36 cellular contexts compared by ENCODE assay signal in genomic region chr12:112945515-112945914, GRCh38. TPM values are rescaled to one million over a fixed set of nuclear protein-coding genes. Genes with fewer than 3 reads are reported as not detected.
"Had no signal": no experiment of that assay in that cellular context is flagged by ENCODE, and none has a peak within 500 bp of the region (broad histone marks: within the 10 kb centered on the region; RNA-seq: fewer than 3 reads in every experiment).

No MANE protein-coding gene starts in this region.

- H3K9me3 Mint-ChIP-seq: activated B cell treated with CpG ODN at 0.5 μM for 24 hours; activated CD4-positive, alpha-beta memory T cell treated with anti-CD3 and anti-CD28 coated beads, Interleukin-2, amount 10 ng/mL, durations not matched to agents 7 days and 5 days; activated T-cell treated with anti-CD3 and anti-CD28 coated beads, Interleukin-2, amount 50 U/mL, for 4 hours; activated T-helper 17 cell treated with anti-CD3 and anti-CD28 coated beads, Interleukin-2, amount 50 U/mL, for 72 hours; central memory CD8-positive, alpha-beta T cell; effector memory CD8-positive, alpha-beta T cell; T-helper 2 cell treated with Interferon-gamma antibody and Interleukin-4, amounts not matched to agents 5 μg/mL and 100 μg/mL, for 36 hours had no signal

- FAIRE-seq: astrocyte, bronchial epithelial cell, colon, endometrium, endothelial cell of umbilical vein had no signal

- H3K27ac ChIP-seq: brain microvascular endothelial cell, epithelial cell of prostate, esophagus squamous epithelium, gastroesophageal sphincter, heart right ventricle, hepatocyte, WERI-Rb-1 had no signal

- H2AFZ ChIP-seq: hepatocyte had no signal

- H3K4me1 Mint-ChIP-seq: activated T-helper 17 cell treated with anti-CD3 and anti-CD28 coated beads, Interleukin-2, amount 50 U/mL, for 72 hours had no signal

- H3K4me3 Mint-ChIP-seq: activated B cell treated with CpG ODN at 0.5 μM for 24 hours; activated CD4-positive, alpha-beta memory T cell treated with anti-CD3 and anti-CD28 coated beads, Interleukin-2, amount 10 ng/mL, durations not matched to agents 7 days and 5 days; activated CD4-positive, alpha-beta T cell treated with anti-CD3 and anti-CD28 coated beads, Interleukin-2, amount 10 ng/mL, durations not matched to agents 24 days and 14 days; activated naive CD8-positive, alpha-beta T cell; activated T-cell treated with anti-CD3 and anti-CD28 coated beads, Interleukin-2, amount 50 U/mL, for 4 hours; activated T-helper 17 cell treated with anti-CD3 and anti-CD28 coated beads, Interleukin-2, amount 50 U/mL, for 72 hours; central memory CD8-positive, alpha-beta T cell; effector memory CD8-positive, alpha-beta T cell; T-helper 17 cell; T-helper 2 cell treated with Interferon-gamma antibody and Interleukin-4, amounts not matched to agents 5 μg/mL and 100 μg/mL, for 36 hours had no signal

- H3K27me3 ChIP-seq: brain microvascular endothelial cell, esophagus squamous epithelium, gastroesophageal sphincter, hepatocyte had no signal

- H3K79me2 ChIP-seq: hepatocyte had no signal

- H3K9me3 ChIP-seq: esophagus squamous epithelium, gastroesophageal sphincter had no signal

- H3K27me3 Mint-ChIP-seq: activated B cell treated with CpG ODN at 0.5 μM for 24 hours; activated CD4-positive, alpha-beta memory T cell treated with anti-CD3 and anti-CD28 coated beads, Interleukin-2, amount 10 ng/mL, durations not matched to agents 7 days and 5 days; activated CD4-positive, alpha-beta T cell treated with anti-CD3 and anti-CD28 coated beads, Interleukin-2, amount 10 ng/mL, durations not matched to agents 24 days and 14 days; activated naive CD8-positive, alpha-beta T cell; activated T-helper 17 cell treated with anti-CD3 and anti-CD28 coated beads, Interleukin-2, amount 50 U/mL, for 72 hours; central memory CD8-positive, alpha-beta T cell; effector memory CD8-positive, alpha-beta T cell; T-helper 17 cell had no signal

- H3K4me2 ChIP-seq: hepatocyte had no signal

- H3K4me1 ChIP-seq: gastroesophageal sphincter had no signal

- H3K27ac Mint-ChIP-seq: activated B cell treated with CpG ODN at 0.5 μM for 24 hours; activated CD4-positive, alpha-beta memory T cell treated with anti-CD3 and anti-CD28 coated beads, Interleukin-2, amount 10 ng/mL, durations not matched to agents 7 days and 5 days; activated naive CD8-positive, alpha-beta T cell; activated T-helper 17 cell treated with anti-CD3 and anti-CD28 coated beads, Interleukin-2, amount 50 U/mL, for 72 hours; effector memory CD8-positive, alpha-beta T cell; T-helper 17 cell; T-helper 2 cell treated with Interferon-gamma antibody and Interleukin-4, amounts not matched to agents 5 μg/mL and 100 μg/mL, for 36 hours had no signal

- H3K4me3 ChIP-seq: esophagus squamous epithelium, gastroesophageal sphincter, heart right ventricle, hepatocyte had no signal

- DNase-seq: activated B cell treated with CpG ODN at 0.5 μM for 24 hours; activated CD4-positive, alpha-beta memory T cell treated with anti-CD3 and anti-CD28 coated beads, Interleukin-2, amount 10 ng/mL, durations not matched to agents 7 days and 5 days; activated CD4-positive, alpha-beta T cell treated with anti-CD3 and anti-CD28 coated beads, Interleukin-2, amount 10 ng/mL, durations not matched to agents 24 days and 14 days; activated CD4-positive, alpha-beta T cell treated with anti-CD3 and anti-CD28 coated beads, Interleukin-2, amount 50 U/mL, for 4 hours; activated effector memory CD4-positive, alpha-beta T cell treated with Interleukin-2 at 50 U/mL for 16 hours; activated gamma-delta T cell treated with Interleukin-2 at 50 U/mL for 16 hours; activated naive CD4-positive, alpha-beta T cell treated with anti-CD3 and anti-CD28 coated beads, Interleukin-2, amount 50 U/mL, for 16 hours; activated naive CD4-positive, alpha-beta T cell treated with Interleukin-2 at 50 U/mL for 16 hours; activated T-cell treated with anti-CD3 and anti-CD28 coated beads, Interleukin-2, amount 50 U/mL, for 4 hours; anterior cingulate cortex; brain microvascular endothelial cell; cortex of kidney; dermis blood vessel endothelial cell; effector CD4-positive, alpha-beta T cell; effector memory CD8-positive, alpha-beta T cell; esophagus squamous epithelium; foreskin melanocyte; heart right ventricle; T-helper 1 cell; T-helper 17 cell; T1000; WERI-Rb-1 had no signal

- ATAC-seq: activated CD4-positive, CD25-positive, alpha-beta regulatory T cell treated with anti-CD3 and anti-CD28 coated beads, Interleukin-2, amount 50 U/mL, for 24 hours; activated T-cell treated with anti-CD3 and anti-CD28 coated beads, Interleukin-2, amount 50 U/mL, for 4 hours; activated T-helper 17 cell treated with anti-CD3 and anti-CD28 coated beads, Interleukin-2, amount 50 U/mL, for 72 hours; effector memory CD8-positive, alpha-beta T cell; gastroesophageal sphincter; heart right ventricle; T-helper 17 cell had no signal

RNA-seq across cellular contexts. Expression of gene OAS2, which starts 32.8 kb away (rescaled TPM):
- polyA plus RNA-seq: hepatocyte had no signal

RNA-seq across cellular contexts. Expression of gene OAS1, which starts 38.8 kb away (rescaled TPM):
- total RNA-seq: chondrocyte had no signal
